8 cellular contexts compared by ENCODE assay signal in the genomic region with DNA sequence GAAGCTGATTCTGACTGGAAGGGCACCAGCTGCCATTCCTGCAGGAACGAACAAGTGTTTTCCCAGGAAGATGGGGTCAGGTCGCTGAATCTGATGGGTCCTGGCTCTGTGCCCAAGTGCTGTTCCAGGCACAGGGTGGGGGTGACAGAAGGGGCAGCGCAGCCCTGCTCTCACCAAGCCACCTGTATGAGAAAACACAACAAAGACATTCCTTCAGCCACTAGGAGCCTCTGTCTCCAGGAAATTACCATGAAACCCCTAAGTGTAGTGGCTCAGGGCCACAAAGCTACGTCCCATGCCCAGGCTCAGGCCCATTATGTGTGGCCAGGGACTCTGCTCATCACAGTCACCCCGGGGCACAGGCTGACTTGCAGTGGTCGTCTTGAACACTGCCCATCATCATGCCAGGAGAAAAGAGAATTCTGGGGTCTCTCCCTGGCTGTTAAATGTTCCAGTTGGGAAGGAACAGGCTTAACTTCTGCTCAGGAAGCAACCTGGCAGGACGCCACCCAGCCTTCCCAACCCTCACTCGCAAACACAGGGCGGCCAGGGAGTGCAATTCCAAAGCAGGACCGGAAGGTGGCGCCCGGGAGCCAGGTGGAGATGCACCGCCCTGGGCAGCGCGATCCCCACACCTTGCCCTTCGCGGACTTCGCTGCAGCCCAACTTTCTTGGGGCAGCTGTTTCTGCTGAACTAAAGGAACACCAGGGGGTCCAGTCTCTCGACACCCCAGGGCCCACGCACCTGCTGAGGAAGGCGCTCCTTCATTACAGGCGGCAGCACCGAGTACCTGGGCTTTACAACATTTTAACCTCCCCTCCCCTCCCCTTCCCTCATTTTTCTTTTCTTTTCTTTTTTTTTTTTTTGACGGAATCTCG. TPM values are rescaled to one million over a fixed set of nuclear protein-coding genes. Genes with fewer than 3 reads are reported as not detected.
DNase-seq lines count a peak whose midpoint lies in the region; ATAC-seq and TF ChIP-seq lines count a peak whose summit lies in the region.

No MANE protein-coding gene starts in this region.

- H3K27me3 ChIP-seq in H7 (ENCODE audit: control insufficient read depth, insufficient read depth, low read length) (no peaks in the 10 kb centered on the region), ascending aorta (no peaks in the 10 kb centered on the region), hepatocyte (no peaks in the 10 kb centered on the region)

- 20% methylated on average over 25 of the region's 25 CpGs for WGBS in hepatocyte (ENCODE audit: low lambda C conversion rate, missing lambda C conversion rate)

- H2AFZ ChIP-seq in hepatocyte, result no peak overlapping the region

- peak; percentile 92 to 99 (median 98) for TF ChIP-seq CTCF in ascending aorta (IDR thresholded peaks at IDR 0.05)
- TF ChIP-seq CTCF in hepatocyte (IDR thresholded peaks at IDR 0.05; ENCODE audit: poor library complexity), result peak; percentile 95

- H3K4me2 ChIP-seq in hepatocyte, result peak overlapping the region; percentile 71

- H3K36me3 ChIP-seq in H7 (replicated peaks; ENCODE audit: control insufficient read depth, insufficient read depth, low read length), result no peaks in the 10 kb centered on the region
- no peaks in the 10 kb centered on the region for H3K36me3 ChIP-seq in ascending aorta
- no peaks in the 10 kb centered on the region for H3K36me3 ChIP-seq in hepatocyte (replicated peaks; ENCODE audit: insufficient read depth, low read depth)

- intact Hi-C loops in ascending aorta (cut with DNase I), result loop anchor here (1.0 kb wide), 1 partner anchor 28 kb away; no protein-coding TSS in a partner anchor
- intact Hi-C loops in sciatic nerve (cut with DNase I), result no loop called here

- no peaks in the 10 kb centered on the region for H4K20me1 ChIP-seq in hepatocyte (ENCODE audit: insufficient read depth, poor library complexity, severe bottlenecking)

- peak; percentile 90 for ATAC-seq in sciatic nerve
- ATAC-seq in GM18861 (IDR thresholded peaks at IDR 0.05; ENCODE audit: unreplicated experiment), result no peak

- H3K4me3 ChIP-seq in H7 (ENCODE audit: insufficient read depth, low read depth, low read length), result peak overlapping the region; percentile 19; the same call in 1 of the 2 replicates
- H3K4me3 ChIP-seq in ascending aorta, result no peak overlapping the region
- H3K4me3 ChIP-seq in hepatocyte, result no peak overlapping the region

- DNase-seq in DMS153 treated with DMSO at 0.1 percent for 48 hours (lab: John Stamatoyannopoulos, UW; ENCODE audit: unreplicated experiment) (peak; percentile 68), H7 (peak; percentile 94), NCI-H1105 treated with DMSO at 0.1 percent for 48 hours (lab: John Stamatoyannopoulos, UW) (peak; percentile 78), T-helper 2 cell (peak; percentile 55 to 62 (median 62)), ascending aorta (ENCODE audit: low spot score in 2 of 2) (peak; percentile 49 to 92), hepatocyte (ENCODE audit: low spot score) (peak; percentile 89), sciatic nerve (ENCODE audit: low spot score) (peak; percentile 92)

- H3K4me1 ChIP-seq in ascending aorta (peaks cover 0 to 5% of the 10 kb centered on the region in 2 donors), hepatocyte (ENCODE audit: insufficient read depth) (no peaks in the 10 kb centered on the region)

- H3K9me3 ChIP-seq in ascending aorta (no peaks in the 10 kb centered on the region), hepatocyte (ENCODE audit: low read depth) (no peaks in the 10 kb centered on the region)

- H3K27ac ChIP-seq in ascending aorta, result no peak overlapping the region
- no peak overlapping the region for H3K27ac ChIP-seq in hepatocyte

- H3K9me2 ChIP-seq in hepatocyte (replicated peaks; ENCODE audit: insufficient read depth), result no peaks in the 10 kb centered on the region

- H3K79me2 ChIP-seq in hepatocyte, result no peaks in the 10 kb centered on the region

RNA-seq across cellular contexts. Expression of a gene that starts 11.0 kb away (rescaled TPM):
- total RNA-seq in H7 (2014; rRNA removed; shearing (Covaris generic)), result not detected in 2 replicates
- not detected for total RNA-seq in ascending aorta
- 13.0 and 27.6 TPM in 2 replicates for total RNA-seq in hepatocyte
- polyA plus RNA-seq in hepatocyte, result 1.1 and 3.3 TPM in 2 replicates
- 6.1 TPM for total RNA-seq in sciatic nerve

RNA-seq across cellular contexts. Expression of a gene that starts 15.1 kb away (rescaled TPM):
- total RNA-seq in H7 (2014; rRNA removed; shearing (Covaris generic)), result not detected in 2 replicates
- total RNA-seq in ascending aorta (not detected), hepatocyte (not detected in 2 replicates), sciatic nerve (8.4 TPM)
- polyA plus RNA-seq in hepatocyte, result 1.0 TPM in 1 of 2 replicates, not detected in the other
